Comparison of ENCODE assay signal across 16 cellular contexts in genomic region chr22:21047730-21048129, GRCh38. TPM values are rescaled to one million over a fixed set of nuclear protein-coding genes. Genes with fewer than 3 reads are reported as not detected.
"Had no signal": no experiment of that assay in that cellular context is flagged by ENCODE, and none has a peak within 500 bp of the region (broad histone marks: within the 10 kb centered on the region; RNA-seq: fewer than 3 reads in every experiment).

No MANE protein-coding gene starts in this region.

- DNase-seq: activated CD4-positive, alpha-beta memory T cell treated with anti-CD3 and anti-CD28 coated beads, Interleukin-2, amount 10 ng/mL, durations not matched to agents 7 days and 5 days; activated CD4-positive, alpha-beta T cell treated with anti-CD3 and anti-CD28 coated beads for 4 hours; activated naive CD4-positive, alpha-beta T cell treated with anti-CD3 and anti-CD28 coated beads, Interleukin-2, amount 50 U/mL, for 16 hours; activated T-cell treated with anti-CD3 and anti-CD28 coated beads, Interleukin-2, amount 50 U/mL, for 24 hours; dorsolateral prefrontal cortex; endodermal cell; left colon; nephron progenitor cell; stimulated activated naive CD8-positive, alpha-beta T cell treated with anti-CD3 and anti-CD28 coated beads, Interleukin-15, amount 100 ng/mL, for 72 hours; upper lobe of right lung had no signal

- H3K4me2 ChIP-seq: smooth muscle cell had no signal

- H3K36me3 ChIP-seq: gastroesophageal sphincter, right lobe of liver, upper lobe of right lung had no signal

- H3K9me3 ChIP-seq: gastroesophageal sphincter, right lobe of liver, upper lobe of right lung had no signal

- ATAC-seq: gastroesophageal sphincter; left colon; right lobe of liver; stimulated activated naive CD8-positive, alpha-beta T cell treated with anti-CD3 and anti-CD28 coated beads, Interleukin-15, amount 100 ng/mL, for 72 hours; upper lobe of right lung; WTC11 had no signal

- H3K4me3 ChIP-seq: dorsolateral prefrontal cortex, gastroesophageal sphincter, lung, right lobe of liver, smooth muscle cell, upper lobe of right lung had no signal

- H3K27me3 ChIP-seq: dorsolateral prefrontal cortex, gastroesophageal sphincter, right lobe of liver, upper lobe of right lung had no signal

- H3K27ac ChIP-seq: dorsolateral prefrontal cortex, gastroesophageal sphincter, right lobe of liver, upper lobe of right lung had no signal

RNA-seq across cellular contexts. Expression of gene LRRC74B, which starts 2.0 kb away (rescaled TPM):
- polyA plus RNA-seq: adipose tissue, smooth muscle cell had no signal
